In the genomic region with DNA sequence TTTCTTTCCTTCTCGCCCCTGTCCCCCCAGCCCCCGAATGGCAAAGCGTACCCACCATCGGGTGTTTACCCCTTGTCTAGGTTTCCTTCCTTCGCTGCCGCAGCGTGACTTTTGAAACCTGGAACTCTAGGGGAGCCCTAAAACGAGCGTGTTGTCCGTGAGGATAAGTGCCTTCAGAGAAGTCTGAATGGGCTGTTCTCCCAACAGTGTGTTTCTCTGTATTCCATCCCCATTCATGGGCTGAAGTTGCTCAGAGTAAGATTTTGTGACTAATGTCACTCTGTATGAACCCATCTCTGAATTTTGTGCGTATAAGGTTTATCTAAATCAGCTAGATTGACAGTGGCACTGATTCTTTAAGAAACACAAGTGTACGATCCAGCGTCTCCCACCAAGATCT, we compare ENCODE assay signal across 8 cellular contexts. TPM values are rescaled to one million over a fixed set of nuclear protein-coding genes. Genes with fewer than 3 reads are reported as not detected.
DNase-seq lines count a peak whose midpoint lies in the region; ATAC-seq and TF ChIP-seq lines count a peak whose summit lies in the region.

No MANE protein-coding gene starts in this region.

- H3K4me3 ChIP-seq in AG04449 (ENCODE audit: low read depth, low read length) (peak overlapping the region; percentile 68), MG63 (peak overlapping the region; percentile 60), dorsolateral prefrontal cortex (peak overlapping the region; percentile 42 to 87 (median 76))

- H3K27ac Mint-ChIP-seq in naive B cell, result no peak overlapping the region

- H3K36me3 Mint-ChIP-seq in naive B cell, result peaks cover 6 to 19% of the 10 kb centered on the region in 2 donors

- peaks cover 3 to 41% (median 22%) of the 10 kb centered on the region in 7 donors for H3K9me3 Mint-ChIP-seq in naive B cell

- H3K4me1 Mint-ChIP-seq in naive B cell, result peaks cover 6 to 9% (median 9%) of the 10 kb centered on the region in 3 donors

- intact Hi-C loops in dorsolateral prefrontal cortex (cut with DNase I), result no loop called here

- H3K27me3 Mint-ChIP-seq in naive B cell, result peaks cover 25 to 35% (median 34%) of the 10 kb centered on the region in 3 donors

- POLR2A ChIA-PET in AG04449 (lab: Yijun Ruan, JAX), result interaction anchor here (0.7 kb wide), 1 partner anchor 196 kb away, joined by 3 read pairs; no protein-coding TSS in a partner anchor
- POLR2A ChIA-PET in GM10248 (lab: Yijun Ruan, JAX), result no interaction called here

- H3K4me3 Mint-ChIP-seq in naive B cell, result peak overlapping the region; percentile 63 to 84 (median 74)

- TF ChIP-seq CTCF in AG04449 (IDR thresholded peaks at IDR 0.05; ENCODE audit: insufficient read depth, low read length, missing control alignments) (no peak), dorsolateral prefrontal cortex (IDR thresholded peaks at IDR 0.05 in 54 of 56, conservative IDR thresholded peaks at IDR 0.05 in 2 of 56; ENCODE audit: low read depth in 1 of 56, partially characterized antibody in 56 of 56) (no peak), GM10248 (IDR thresholded peaks at IDR 0.05; ENCODE audit: control extremely low read depth, extremely low read depth, low read depth, missing control alignments) (no peak)

- H3K36me3 ChIP-seq in MG63, result no peaks in the 10 kb centered on the region

- H3K27me3 ChIP-seq in MG63, result peaks cover 7% of the 10 kb centered on the region
- no peaks in the 10 kb centered on the region for H3K27me3 ChIP-seq in dorsolateral prefrontal cortex

- CTCF ChIA-PET in AG04449 (lab: Yijun Ruan, JAX) (interaction anchor here (1.2 kb wide), 1 partner anchor 58 kb away, joined by 3 read pairs; no protein-coding TSS in a partner anchor), GM10248 (lab: Yijun Ruan, JAX) (no interaction called here)

- ATAC-seq in naive B cell (ENCODE audit: low read depth in 2 of 2) (no peak), GM18517 (IDR thresholded peaks at IDR 0.05; ENCODE audit: unreplicated experiment) (no peak)

- peaks cover 6% of the 10 kb centered on the region for H3K9me3 ChIP-seq in MG63

- H3K27ac ChIP-seq in dorsolateral prefrontal cortex, result peak overlapping the region in 5 of 59 donors; percentile 28 to 61 (median 50)

- no peak for DNase-seq in AG04449 (ENCODE audit: low read depth, low spot score)
- no peak for DNase-seq in MG63
- peak in 2 of 10 donors; percentile 16 to 30 for DNase-seq in dorsolateral prefrontal cortex
- DNase-seq in naive B cell, result no peak
- no peak for DNase-seq in NCI-H146 (lab: John Stamatoyannopoulos, UW)
- no peak for DNase-seq in GM10248 (ENCODE audit: extremely low spot score)
- DNase-seq in stimulated activated CD8-positive, alpha-beta memory T cell treated with anti-CD3 and anti-CD28 coated beads, Interleukin-4, amount 100 ng/mL, for 48 hours, result no peak

RNA-seq across cellular contexts. Expression of gene MACROD2, which starts 0.9 kb away (rescaled TPM):
- total RNA-seq in MG63 (2014; rRNA removed; shearing (Covaris generic); ENCODE audit: low replicate concordance), result 0.66 TPM in 1 of 2 replicates, not detected in the other
- total RNA-seq in dorsolateral prefrontal cortex, result 10 to 100 TPM; 16.8 to 74.9 (median 37.8) TPM
- polyA plus RNA-seq in naive B cell (ENCODE audit: low read depth in 6 of 6), result 10 to 100 TPM; 27.2 to 49.3 (median 36.4) TPM

RNA-seq across cellular contexts. Expression of gene SEL1L2, which starts 5.9 kb away (rescaled TPM):
- not detected in 2 replicates for total RNA-seq in MG63 (2014; rRNA removed; shearing (Covaris generic); ENCODE audit: low replicate concordance)
- total RNA-seq in dorsolateral prefrontal cortex, result 1 to 10 TPM in 6 of 120 experiments, under 1 TPM in 12, not detected in 102; 0.22 to 1.6 (median 0.80) TPM
- polyA plus RNA-seq in naive B cell (ENCODE audit: low read depth in 6 of 6), result not detected

Comparison
In these comparisons a context has a peak if more than half of its experiments do, and no peak if none do; other contexts are left out.
1. RNA of gene MACROD2, which starts 0.9 kb away (total RNA-seq): 16.8 to 74.9 TPM in dorsolateral prefrontal cortex; 0.66 TPM in MG63; every median in the first group is over 10 times any median in the second.
2. Peak in every context shown above with its lines, with median percentiles within 50 percentile points of each other: H3K4me3 ChIP-seq.